In the genomic region with DNA sequence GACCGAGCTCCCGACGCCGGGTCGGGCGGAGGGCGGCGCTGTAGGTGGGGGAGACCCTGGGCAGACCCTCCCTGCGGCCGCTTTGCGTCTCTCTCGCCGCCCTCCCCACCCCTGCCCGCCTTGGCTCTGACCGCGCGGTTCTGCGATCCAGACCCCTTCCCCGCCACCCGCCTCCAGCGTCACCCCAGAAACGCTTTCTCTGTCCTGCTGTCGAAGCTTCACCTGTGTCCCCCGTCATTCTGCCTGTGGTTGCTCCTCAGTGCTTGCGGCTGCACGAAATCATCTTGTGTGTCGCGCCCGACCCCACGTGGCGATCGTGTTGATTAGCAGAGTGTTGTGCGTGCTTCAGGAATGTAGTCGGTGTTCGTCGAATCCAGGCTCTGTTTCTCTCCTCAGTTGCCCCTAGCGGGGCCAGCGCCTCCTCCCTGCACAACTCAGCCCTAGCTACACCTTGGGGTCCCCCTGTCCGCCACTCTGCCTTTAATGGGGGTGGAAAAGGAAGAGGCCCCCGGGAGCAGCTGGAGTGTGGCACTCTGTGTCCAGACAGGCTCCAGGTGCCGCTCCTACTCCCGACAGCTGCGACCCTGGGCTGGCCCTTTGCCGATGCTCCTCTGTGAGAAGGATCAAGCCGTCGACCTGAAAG, we compare ENCODE assay signal across 8 cellular contexts. TPM values are rescaled to one million over a fixed set of nuclear protein-coding genes. Genes with fewer than 3 reads are reported as not detected.
A peak's percentile ranks its signal among the peaks of the same experiment; 100 is the strongest.
DNase-seq lines count a peak whose midpoint lies in the region; ATAC-seq and TF ChIP-seq lines count a peak whose summit lies in the region.

No MANE protein-coding gene starts in this region.

- H3K4me1 Mint-ChIP-seq in activated naive CD8-positive, alpha-beta T cell (ENCODE audit: low read depth) = peaks cover 29% of the 10 kb centered on the region

- H3K27ac Mint-ChIP-seq in activated naive CD8-positive, alpha-beta T cell = peak overlapping the region; percentile 95

- peak; percentile 10 for ATAC-seq in SK-N-SH treated with all-trans-retinoic acid at 6 μM for 48 hours

- in situ Hi-C loops in transverse colon (cut with MboI; ENCODE audit: low pct_ligation_motif_present in 1 of 4, low pct_unique_long_range_greater_than_20kb in 1 of 4, low sequenced_read_pairs in 3 of 4) = loop anchor here in 1 of 4 donors (10.0 kb wide), 1 partner anchor 46 kb away; no protein-coding TSS in a partner anchor

- DNase-seq in NCI-H2171 treated with DMSO at 0.1 percent for 48 hours (lab: John Stamatoyannopoulos, UW) = peak; percentile 46
- DNase-seq in NCI-H2171 (lab: John Stamatoyannopoulos, UW) = no peak
- peak; percentile 68 for DNase-seq in Jurkat, Clone E6-1 (ENCODE audit: low read depth, low spot score)
- peak; percentile 51 to 88 (median 76) for DNase-seq in head of caudate nucleus
- peak in 1 of 2 donors; percentile 57 for DNase-seq in trophoblast cell
- DNase-seq in transverse colon = peak; percentile 79

- H3K9me3 Mint-ChIP-seq in activated naive CD8-positive, alpha-beta T cell (ENCODE audit: low read depth) = no peaks in the 10 kb centered on the region

- no peak overlapping the region for H3K23ac ChIP-seq in trophoblast cell (ENCODE audit: low read length)

- peaks cover 19 to 28% of the 10 kb centered on the region in 2 experiments for H3K36me3 ChIP-seq in trophoblast cell (ENCODE audit: control insufficient read depth in 1 of 2, insufficient read depth in 2 of 2, low read length in 2 of 2)
- no peaks in the 10 kb centered on the region for H3K36me3 ChIP-seq in transverse colon

- H3K9me3 ChIP-seq in trophoblast cell (ENCODE audit: insufficient read depth, low read depth, low read length) = peaks cover 3% of the 10 kb centered on the region
- H3K9me3 ChIP-seq in transverse colon = no peaks in the 10 kb centered on the region

- no peaks in the 10 kb centered on the region for H3K27me3 Mint-ChIP-seq in activated naive CD8-positive, alpha-beta T cell

- no peaks in the 10 kb centered on the region for H3K36me3 Mint-ChIP-seq in activated naive CD8-positive, alpha-beta T cell

- H2BK12ac ChIP-seq in trophoblast cell (ENCODE audit: low read length) = no peak overlapping the region

- H3K79me2 ChIP-seq in trophoblast cell (ENCODE audit: control insufficient read depth, insufficient read depth, low read length, poor library complexity) = peaks cover 18% of the 10 kb centered on the region

- no peak overlapping the region for H2AK5ac ChIP-seq in trophoblast cell (ENCODE audit: low read length)

- H4K8ac ChIP-seq in trophoblast cell (ENCODE audit: low read depth, low read length) = peak overlapping the region; percentile 78

- peak overlapping the region; percentile 99 for H3K4me3 Mint-ChIP-seq in activated naive CD8-positive, alpha-beta T cell

- no peak for TF ChIP-seq EP300 in transverse colon (IDR thresholded peaks at IDR 0.05; ENCODE audit: low read depth)

- H3K27ac ChIP-seq in trophoblast cell (ENCODE audit: low read depth, low read length) (no peak overlapping the region), transverse colon (peak overlapping the region; percentile 92 to 98 (median 95))

- TF ChIP-seq CTCF in transverse colon (IDR thresholded peaks at IDR 0.05) = peak in 3 of 5 experiments; percentile 27 to 40 (median 34)

- peak overlapping the region; percentile 82 for H4K12ac ChIP-seq in trophoblast cell (ENCODE audit: low read depth, low read length)

- TF ChIP-seq POLR2A in transverse colon (IDR thresholded peaks at IDR 0.05) = no peak

- peaks cover 18% of the 10 kb centered on the region for H3K79me1 ChIP-seq in trophoblast cell (ENCODE audit: low read length)

- H3K18ac ChIP-seq in trophoblast cell (ENCODE audit: low read length) = peak overlapping the region; percentile 71

- peak overlapping the region; percentile 70 for H3K4ac ChIP-seq in trophoblast cell (ENCODE audit: low read depth, low read length)

- peak overlapping the region; percentile 75 for H3K4me3 ChIP-seq in Jurkat, Clone E6-1 (ENCODE audit: low read length)
- H3K4me3 ChIP-seq in trophoblast cell (ENCODE audit: low read depth, low read length) (peak overlapping the region; percentile 93), transverse colon (peak overlapping the region; percentile 76 to 99 (median 94))

- peak overlapping the region; percentile 75 for H3K14ac ChIP-seq in trophoblast cell (ENCODE audit: low read length)

- peak overlapping the region; percentile 73 for H2AFZ ChIP-seq in trophoblast cell (ENCODE audit: insufficient read depth, low read length, poor library complexity)

- intact Hi-C loops in head of caudate nucleus (cut with DNase I) = no loop called here
- intact Hi-C loops in transverse colon (cut with DNase I; ENCODE audit: low total_unique reads) = loop anchor here (10.0 kb wide), 1 partner anchor 54 kb away; a partner anchor contains a TSS

- H4K91ac ChIP-seq in trophoblast cell (ENCODE audit: low read depth, low read length) = peak overlapping the region; percentile 88

- WGBS in trophoblast cell (ENCODE audit: extremely low coverage, insufficient coverage, insufficient read length) = no CpG with 5 or more reads among the region's 46 CpGs
- WGBS in transverse colon (ENCODE audit: low coverage in 1 of 2), 2 donors = 6% methylated on average over 37 of the region's 46 CpGs; no CpG with 5 or more reads in 1 of the 2 donors

- H3K27me3 ChIP-seq in trophoblast cell (ENCODE audit: insufficient read depth, low read length) = no peaks in the 10 kb centered on the region
- H3K27me3 ChIP-seq in transverse colon = no peaks in the 10 kb centered on the region

- H3K9ac ChIP-seq in trophoblast cell (ENCODE audit: low read length) = peak overlapping the region; percentile 88

- peaks cover 21 to 25% of the 10 kb centered on the region in 2 experiments for H3K4me1 ChIP-seq in trophoblast cell (ENCODE audit: control insufficient read depth in 1 of 2, insufficient read depth in 2 of 2, low read length in 2 of 2)
- H3K4me1 ChIP-seq in transverse colon = peaks cover 19 to 44% (median 30%) of the 10 kb centered on the region in 4 donors

- H2BK120ac ChIP-seq in trophoblast cell (ENCODE audit: insufficient read depth, low read length, poor library complexity) = peak overlapping the region; percentile 80

- H3K4me2 ChIP-seq in trophoblast cell (ENCODE audit: low read length) = peak overlapping the region; percentile 87

- peak overlapping the region; percentile 62 for H2BK5ac ChIP-seq in trophoblast cell (ENCODE audit: low read depth, low read length, poor library complexity)

TF ChIP-seq in SK-N-SH treated with all-trans-retinoic acid at 6 μM for 48 hours, 23 proteins besides CTCF, POLR2A, EP300 and RAD21 (continues in another document):
- no peak for TF ChIP-seq RARB (CRISPR knock-in tag; IDR thresholded peaks at IDR 0.05)
- TF ChIP-seq, protein P1, sequence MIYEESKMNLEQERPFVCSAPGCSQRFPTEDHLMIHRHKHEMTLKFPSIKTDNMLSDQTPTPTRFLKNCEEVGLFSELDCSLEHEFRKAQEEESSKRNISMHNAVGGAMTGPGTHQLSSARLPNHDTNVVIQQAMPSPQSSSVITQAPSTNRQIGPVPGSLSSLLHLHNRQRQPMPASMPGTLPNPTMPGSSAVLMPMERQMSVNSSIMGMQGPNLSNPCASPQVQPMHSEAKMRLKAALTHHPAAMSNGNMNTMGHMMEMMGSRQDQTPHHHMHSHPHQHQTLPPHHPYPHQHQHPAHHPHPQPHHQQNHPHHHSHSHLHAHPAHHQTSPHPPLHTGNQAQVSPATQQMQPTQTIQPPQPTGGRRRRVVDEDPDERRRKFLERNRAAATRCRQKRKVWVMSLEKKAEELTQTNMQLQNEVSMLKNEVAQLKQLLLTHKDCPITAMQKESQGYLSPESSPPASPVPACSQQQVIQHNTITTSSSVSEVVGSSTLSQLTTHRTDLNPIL (CRISPR knock-in tag; IDR thresholded peaks at IDR 0.05; ENCODE audit: low read depth) = no peak
- TF ChIP-seq, protein P2, sequence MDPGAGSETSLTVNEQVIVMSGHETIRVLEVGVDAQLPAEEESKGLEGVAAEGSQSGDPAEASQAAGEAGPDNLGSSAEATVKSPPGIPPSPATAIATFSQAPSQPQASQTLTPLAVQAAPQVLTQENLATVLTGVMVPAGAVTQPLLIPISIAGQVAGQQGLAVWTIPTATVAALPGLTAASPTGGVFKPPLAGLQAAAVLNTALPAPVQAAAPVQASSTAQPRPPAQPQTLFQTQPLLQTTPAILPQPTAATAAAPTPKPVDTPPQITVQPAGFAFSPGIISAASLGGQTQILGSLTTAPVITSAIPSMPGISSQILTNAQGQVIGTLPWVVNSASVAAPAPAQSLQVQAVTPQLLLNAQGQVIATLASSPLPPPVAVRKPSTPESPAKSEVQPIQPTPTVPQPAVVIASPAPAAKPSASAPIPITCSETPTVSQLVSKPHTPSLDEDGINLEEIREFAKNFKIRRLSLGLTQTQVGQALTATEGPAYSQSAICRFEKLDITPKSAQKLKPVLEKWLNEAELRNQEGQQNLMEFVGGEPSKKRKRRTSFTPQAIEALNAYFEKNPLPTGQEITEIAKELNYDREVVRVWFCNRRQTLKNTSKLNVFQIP (CRISPR knock-in tag; IDR thresholded peaks at IDR 0.05; ENCODE audit: borderline replicate concordance, low read depth) = no peak
- no peak for TF ChIP-seq SNAI2 (CRISPR knock-in tag; IDR thresholded peaks at IDR 0.05)
- TF ChIP-seq TCF4 (CRISPR knock-in tag; IDR thresholded peaks at IDR 0.05; ENCODE audit: borderline replicate concordance) = no peak
- TF ChIP-seq BACH2 (CRISPR knock-in tag; IDR thresholded peaks at IDR 0.05; ENCODE audit: borderline replicate concordance) = no peak
- no peak for TF ChIP-seq ZNF565 (CRISPR knock-in tag; conservative IDR thresholded peaks at IDR 0.05; ENCODE audit: low read depth)
- no peak for TF ChIP-seq ZFP3 (CRISPR knock-in tag; IDR thresholded peaks at IDR 0.05)
- no peak for TF ChIP-seq ZC3H10 (CRISPR knock-in tag; IDR thresholded peaks at IDR 0.05)
- TF ChIP-seq ZFP30 (CRISPR knock-in tag; IDR thresholded peaks at IDR 0.05) = no peak
- TF ChIP-seq TOX (CRISPR knock-in tag; IDR thresholded peaks at IDR 0.05; ENCODE audit: borderline replicate concordance) = no peak
- TF ChIP-seq CSDC2 (CRISPR knock-in tag; IDR thresholded peaks at IDR 0.05) = no peak

RNA-seq across cellular contexts. Expression of a gene that starts 0.9 kb away (rescaled TPM):
- polyA plus RNA-seq in Jurkat, Clone E6-1 (2012; ENCODE audit: insufficient read depth, insufficient read length) = 22.4 TPM
- polyA plus RNA-seq in trophoblast cell (2013) = 27.0 and 28.6 TPM in 2 replicates
- total RNA-seq in transverse colon = 100 to 1,000 TPM in 2 of 4 donors, 10 to 100 TPM in 2; 28.5 to 264 (median 76.0) TPM

RNA-seq across cellular contexts. Expression of a gene that starts 9.1 kb away (rescaled TPM):
- 3.5 TPM for polyA plus RNA-seq in Jurkat, Clone E6-1 (2012; ENCODE audit: insufficient read depth, insufficient read length)
- 16.3 and 16.5 TPM in 2 replicates for polyA plus RNA-seq in trophoblast cell (2013)
- total RNA-seq in transverse colon = 100 to 1,000 TPM; 117 to 490 (median 296) TPM

RNA-seq across cellular contexts. Expression of a gene that starts 36.1 kb away (rescaled TPM):
- 131 TPM for polyA plus RNA-seq in Jurkat, Clone E6-1 (2012; ENCODE audit: insufficient read depth, insufficient read length)
- polyA plus RNA-seq in trophoblast cell (2013) = 49.3 and 51.6 TPM in 2 replicates
- 100 to 1,000 TPM; 107 to 344 (median 148) TPM for total RNA-seq in transverse colon

RNA-seq across cellular contexts. Expression of a gene that starts 56.1 kb away (rescaled TPM):
- polyA plus RNA-seq in Jurkat, Clone E6-1 (2012; ENCODE audit: insufficient read depth, insufficient read length) = 123 TPM
- polyA plus RNA-seq in trophoblast cell (2013) = 79.1 and 82.8 TPM in 2 replicates
- 100 to 1,000 TPM; 151 to 309 (median 198) TPM for total RNA-seq in transverse colon

RNA-seq across cellular contexts. Expression of a gene that starts 56.9 kb away (rescaled TPM):
- polyA plus RNA-seq in Jurkat, Clone E6-1 (2012; ENCODE audit: insufficient read depth, insufficient read length) = not detected
- polyA plus RNA-seq in trophoblast cell (2013) = 44.7 and 45.2 TPM in 2 replicates
- total RNA-seq in transverse colon = 100 to 1,000 TPM; 159 to 359 (median 200) TPM
